In the genomic region with DNA sequence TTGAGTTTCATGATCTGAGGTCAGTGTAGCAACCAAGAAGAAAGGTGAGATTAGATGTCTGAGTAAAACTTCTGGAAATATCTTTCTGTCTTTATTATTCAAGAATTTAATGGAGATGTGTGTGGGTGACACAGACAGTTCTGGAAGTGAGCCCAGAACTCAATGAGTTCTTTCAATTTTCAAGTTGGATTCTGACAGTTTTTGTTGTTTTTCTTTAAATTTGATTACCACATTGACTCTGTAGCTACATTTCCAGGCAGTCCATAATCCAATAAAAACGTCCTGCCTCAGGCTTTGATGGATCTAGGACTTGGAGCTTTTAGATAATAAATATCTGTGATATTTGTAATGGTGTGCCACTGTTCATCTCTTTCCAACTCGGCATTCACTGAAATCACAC, we compare ENCODE assay signal across 25 cellular contexts. TPM values are rescaled to one million over a fixed set of nuclear protein-coding genes. Genes with fewer than 3 reads are reported as not detected.
DNase-seq lines count a peak whose midpoint lies in the region; ATAC-seq, FAIRE-seq and TF ChIP-seq lines count a peak whose summit lies in the region.
"Had no signal": no experiment of that assay in that cellular context is flagged by ENCODE, and none has a peak within 500 bp of the region (broad histone marks: within the 10 kb centered on the region; RNA-seq: fewer than 3 reads in every experiment).

No MANE protein-coding gene starts in this region.

- FAIRE-seq in islet of Langerhans (lab: Jason Lieb, UNC): peak; percentile 68
- FAIRE-seq: H1 had no signal

- no peak overlapping the region for H3K9ac ChIP-seq in PC-3 (ENCODE audit: low read length)
- H3K9ac ChIP-seq: parathyroid adenoma had no signal

- no peak for TF ChIP-seq CTCF in AG09309 (IDR thresholded peaks at IDR 0.05; ENCODE audit: control insufficient read depth, insufficient read depth, low read depth, low read length, missing control alignments)
- no peak for TF ChIP-seq CTCF in PC-3 (conservative IDR thresholded peaks at IDR 0.05; ENCODE audit: low read depth, low read length)

- H2AFZ ChIP-seq in PC-3 (ENCODE audit: low read length): no peak overlapping the region
- H2AFZ ChIP-seq: parathyroid adenoma had no signal

- no peak; the same call in 2 of the 3 replicates for ATAC-seq in SK-N-SH treated with all-trans-retinoic acid at 6 μM for 48 hours
- ATAC-seq in PC-3: no peak
- ATAC-seq in HG03135 (IDR thresholded peaks at IDR 0.05; ENCODE audit: unreplicated experiment): no peak
- ATAC-seq: sciatic nerve had no signal

- H3K4me1 ChIP-seq in PC-3 (ENCODE audit: insufficient read depth, low read length): peaks cover 18% of the 10 kb centered on the region

- no peaks in the 10 kb centered on the region for H3F3A ChIP-seq in PC-3 (ENCODE audit: low read length, unreplicated experiment)

- no peaks in the 10 kb centered on the region for H3K9me3 ChIP-seq in PC-3 (ENCODE audit: low read length)
- H3K9me3 ChIP-seq: stomach, transverse colon had no signal

- H3K79me2 ChIP-seq in PC-3 (ENCODE audit: low read length): peaks cover 6% of the 10 kb centered on the region
- H3K79me2 ChIP-seq: parathyroid adenoma had no signal

- CTCF ChIA-PET in PC-3 (lab: Charles Lee): interaction anchor here (0.6 kb wide), 1 partner anchor 117 kb away, joined by 3 read pairs; no protein-coding TSS in a partner anchor

- H3K27me3 ChIP-seq in PC-3 (ENCODE audit: low read length): no peaks in the 10 kb centered on the region
- H3K27me3 ChIP-seq: stomach, transverse colon had no signal

- no peak overlapping the region for H3K27ac ChIP-seq in PC-3 (ENCODE audit: low read length)
- H3K27ac ChIP-seq: parathyroid adenoma, SK-N-MC, stomach, transverse colon, VCaP had no signal

- in situ Hi-C loops in G401 (cut with HindIII; ENCODE audit: low sequenced_read_pairs): no loop called here

- H3K4me2 ChIP-seq in PC-3 (ENCODE audit: low read length): no peak overlapping the region

- H3K4me3 ChIP-seq in AG09309 (ENCODE audit: control insufficient read depth, low read depth, low read length): no peak overlapping the region
- H3K4me3 ChIP-seq in PC-3 (ENCODE audit: low read length): no peak overlapping the region
- H3K4me3 ChIP-seq: lung, SK-N-MC, stomach, transverse colon had no signal

- peak; percentile 18 for DNase-seq in AG09309 (ENCODE audit: low read depth)
- DNase-seq in dedifferentiated amniotic fluid mesenchymal stem cell (ENCODE audit: extremely low spot score): peak; percentile 35
- no peak for DNase-seq in G401 (ENCODE audit: low spot score)
- no peak for DNase-seq in NCI-H2196 (lab: John Stamatoyannopoulos, UW; ENCODE audit: unreplicated experiment)
- no peak for DNase-seq in PC-3
- DNase-seq: activated CD4-positive, alpha-beta T cell treated with anti-CD3 and anti-CD28 coated beads, Interleukin-2, amount 10 ng/mL, durations not matched to agents 24 days and 14 days; activated naive CD4-positive, alpha-beta T cell treated with anti-CD3 and anti-CD28 coated beads, Interleukin-2, amount 50 U/mL, for 16 hours; aorta; CD8-positive, alpha-beta memory T cell; DMS153; effector CD8-positive, alpha-beta T cell; KG1; NCI-H2171; stimulated activated CD4-positive, alpha-beta T cell treated with anti-CD3 and anti-CD28 coated beads, Interleukin-15, amount 100 ng/mL, for 24 hours; stomach; transverse colon had no signal

- no peaks in the 10 kb centered on the region for H4K20me1 ChIP-seq in PC-3 (ENCODE audit: low read length)

- no TSS peak for BruUV-seq in PC-3 (replicated peaks; lab: Mats Ljungman, UMichigan)

- POLR2A ChIA-PET in PC-3 (lab: Charles Lee; ENCODE audit: unreplicated experiment): no interaction called here

- H3K36me3 ChIP-seq in PC-3 (ENCODE audit: low read depth, low read length): no peaks in the 10 kb centered on the region
- H3K36me3 ChIP-seq: stomach, transverse colon had no signal

- no peaks in the 10 kb centered on the region for H3K9me2 ChIP-seq in PC-3 (replicated peaks; ENCODE audit: low read length)

- intact Hi-C loops in PC-3 (cut with micrococcal nuclease): loop anchor here (5.0 kb wide), 1 partner anchor 284 kb away; no protein-coding TSS in a partner anchor

TF ChIP-seq in SK-N-SH treated with all-trans-retinoic acid at 6 μM for 48 hours, 23 proteins besides CTCF, POLR2A, EP300 and RAD21:
- TF ChIP-seq, protein P1, sequence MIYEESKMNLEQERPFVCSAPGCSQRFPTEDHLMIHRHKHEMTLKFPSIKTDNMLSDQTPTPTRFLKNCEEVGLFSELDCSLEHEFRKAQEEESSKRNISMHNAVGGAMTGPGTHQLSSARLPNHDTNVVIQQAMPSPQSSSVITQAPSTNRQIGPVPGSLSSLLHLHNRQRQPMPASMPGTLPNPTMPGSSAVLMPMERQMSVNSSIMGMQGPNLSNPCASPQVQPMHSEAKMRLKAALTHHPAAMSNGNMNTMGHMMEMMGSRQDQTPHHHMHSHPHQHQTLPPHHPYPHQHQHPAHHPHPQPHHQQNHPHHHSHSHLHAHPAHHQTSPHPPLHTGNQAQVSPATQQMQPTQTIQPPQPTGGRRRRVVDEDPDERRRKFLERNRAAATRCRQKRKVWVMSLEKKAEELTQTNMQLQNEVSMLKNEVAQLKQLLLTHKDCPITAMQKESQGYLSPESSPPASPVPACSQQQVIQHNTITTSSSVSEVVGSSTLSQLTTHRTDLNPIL (CRISPR knock-in tag; IDR thresholded peaks at IDR 0.05; ENCODE audit: low read depth): 0 out of 2 replicates have a peak, but pooled peaks have one; percentile 26
- no peak for TF ChIP-seq ZFP30 (CRISPR knock-in tag; IDR thresholded peaks at IDR 0.05)
- TF ChIP-seq ISL1 (CRISPR knock-in tag; IDR thresholded peaks at IDR 0.05): peak; percentile 87
- TF ChIP-seq, protein P2, sequence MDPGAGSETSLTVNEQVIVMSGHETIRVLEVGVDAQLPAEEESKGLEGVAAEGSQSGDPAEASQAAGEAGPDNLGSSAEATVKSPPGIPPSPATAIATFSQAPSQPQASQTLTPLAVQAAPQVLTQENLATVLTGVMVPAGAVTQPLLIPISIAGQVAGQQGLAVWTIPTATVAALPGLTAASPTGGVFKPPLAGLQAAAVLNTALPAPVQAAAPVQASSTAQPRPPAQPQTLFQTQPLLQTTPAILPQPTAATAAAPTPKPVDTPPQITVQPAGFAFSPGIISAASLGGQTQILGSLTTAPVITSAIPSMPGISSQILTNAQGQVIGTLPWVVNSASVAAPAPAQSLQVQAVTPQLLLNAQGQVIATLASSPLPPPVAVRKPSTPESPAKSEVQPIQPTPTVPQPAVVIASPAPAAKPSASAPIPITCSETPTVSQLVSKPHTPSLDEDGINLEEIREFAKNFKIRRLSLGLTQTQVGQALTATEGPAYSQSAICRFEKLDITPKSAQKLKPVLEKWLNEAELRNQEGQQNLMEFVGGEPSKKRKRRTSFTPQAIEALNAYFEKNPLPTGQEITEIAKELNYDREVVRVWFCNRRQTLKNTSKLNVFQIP (CRISPR knock-in tag; IDR thresholded peaks at IDR 0.05; ENCODE audit: borderline replicate concordance, low read depth): 0 out of 2 replicates have a peak, but pooled peaks have one; percentile 16
- TF ChIP-seq OSR1 (CRISPR knock-in tag; IDR thresholded peaks at IDR 0.05): no peak
- TF ChIP-seq TOX (CRISPR knock-in tag; IDR thresholded peaks at IDR 0.05; ENCODE audit: borderline replicate concordance): peak; percentile 29; the same call in 1 of the 2 replicates
- TF ChIP-seq ZNF70 (CRISPR knock-in tag; IDR thresholded peaks at IDR 0.05): no peak
- no peak for TF ChIP-seq BACH2 (CRISPR knock-in tag; IDR thresholded peaks at IDR 0.05; ENCODE audit: borderline replicate concordance)
- TF ChIP-seq ZC3H10 (CRISPR knock-in tag; IDR thresholded peaks at IDR 0.05): peak; percentile 79; the same call in 1 of the 2 replicates
- TF ChIP-seq, protein P3, sequence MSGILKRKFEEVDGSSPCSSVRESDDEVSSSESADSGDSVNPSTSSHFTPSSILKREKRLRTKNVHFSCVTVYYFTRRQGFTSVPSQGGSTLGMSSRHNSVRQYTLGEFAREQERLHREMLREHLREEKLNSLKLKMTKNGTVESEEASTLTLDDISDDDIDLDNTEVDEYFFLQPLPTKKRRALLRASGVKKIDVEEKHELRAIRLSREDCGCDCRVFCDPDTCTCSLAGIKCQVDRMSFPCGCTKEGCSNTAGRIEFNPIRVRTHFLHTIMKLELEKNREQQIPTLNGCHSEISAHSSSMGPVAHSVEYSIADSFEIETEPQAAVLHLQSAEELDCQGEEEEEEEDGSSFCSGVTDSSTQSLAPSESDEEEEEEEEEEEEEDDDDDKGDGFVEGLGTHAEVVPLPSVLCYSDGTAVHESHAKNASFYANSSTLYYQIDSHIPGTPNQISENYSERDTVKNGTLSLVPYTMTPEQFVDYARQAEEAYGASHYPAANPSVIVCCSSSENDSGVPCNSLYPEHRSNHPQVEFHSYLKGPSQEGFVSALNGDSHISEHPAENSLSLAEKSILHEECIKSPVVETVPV (CRISPR knock-in tag; IDR thresholded peaks at IDR 0.05): no peak
- TF ChIP-seq ARNTL (CRISPR knock-in tag; IDR thresholded peaks at IDR 0.05; ENCODE audit: borderline replicate concordance, low read depth): no peak
- TF ChIP-seq, protein P4, sequence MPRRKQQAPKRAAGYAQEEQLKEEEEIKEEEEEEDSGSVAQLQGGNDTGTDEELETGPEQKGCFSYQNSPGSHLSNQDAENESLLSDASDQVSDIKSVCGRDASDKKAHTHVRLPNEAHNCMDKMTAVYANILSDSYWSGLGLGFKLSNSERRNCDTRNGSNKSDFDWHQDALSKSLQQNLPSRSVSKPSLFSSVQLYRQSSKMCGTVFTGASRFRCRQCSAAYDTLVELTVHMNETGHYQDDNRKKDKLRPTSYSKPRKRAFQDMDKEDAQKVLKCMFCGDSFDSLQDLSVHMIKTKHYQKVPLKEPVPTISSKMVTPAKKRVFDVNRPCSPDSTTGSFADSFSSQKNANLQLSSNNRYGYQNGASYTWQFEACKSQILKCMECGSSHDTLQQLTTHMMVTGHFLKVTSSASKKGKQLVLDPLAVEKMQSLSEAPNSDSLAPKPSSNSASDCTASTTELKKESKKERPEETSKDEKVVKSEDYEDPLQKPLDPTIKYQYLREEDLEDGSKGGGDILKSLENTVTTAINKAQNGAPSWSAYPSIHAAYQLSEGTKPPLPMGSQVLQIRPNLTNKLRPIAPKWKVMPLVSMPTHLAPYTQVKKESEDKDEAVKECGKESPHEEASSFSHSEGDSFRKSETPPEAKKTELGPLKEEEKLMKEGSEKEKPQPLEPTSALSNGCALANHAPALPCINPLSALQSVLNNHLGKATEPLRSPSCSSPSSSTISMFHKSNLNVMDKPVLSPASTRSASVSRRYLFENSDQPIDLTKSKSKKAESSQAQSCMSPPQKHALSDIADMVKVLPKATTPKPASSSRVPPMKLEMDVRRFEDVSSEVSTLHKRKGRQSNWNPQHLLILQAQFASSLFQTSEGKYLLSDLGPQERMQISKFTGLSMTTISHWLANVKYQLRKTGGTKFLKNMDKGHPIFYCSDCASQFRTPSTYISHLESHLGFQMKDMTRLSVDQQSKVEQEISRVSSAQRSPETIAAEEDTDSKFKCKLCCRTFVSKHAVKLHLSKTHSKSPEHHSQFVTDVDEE (CRISPR knock-in tag; IDR thresholded peaks at IDR 0.05): peak; percentile 62; the same call in 1 of the 2 replicates
TF ChIP-seq in SK-N-SH treated with all-trans-retinoic acid at 6 μM for 48 hours: peak in this region for 6.

RNA-seq across cellular contexts. Expression of a gene that starts 3.9 kb away (rescaled TPM):
- total RNA-seq in G401 (2014; rRNA removed; shearing (Covaris generic)): 9.7 and 21.2 TPM in 2 replicates
- total RNA-seq in PC-3 (2014; rRNA removed): 20.8 and 21.8 TPM in 2 replicates

Comparison
In these comparisons a context has a peak if more than half of its experiments do, and no peak if none do; other contexts are left out.
1. DNase-seq: peak in AG09309 (single experiment) and dedifferentiated amniotic fluid mesenchymal stem cell (single experiment); none in G401 (single experiment), NCI-H2196 (single experiment) and PC-3 (single experiment).